In the genomic region with DNA sequence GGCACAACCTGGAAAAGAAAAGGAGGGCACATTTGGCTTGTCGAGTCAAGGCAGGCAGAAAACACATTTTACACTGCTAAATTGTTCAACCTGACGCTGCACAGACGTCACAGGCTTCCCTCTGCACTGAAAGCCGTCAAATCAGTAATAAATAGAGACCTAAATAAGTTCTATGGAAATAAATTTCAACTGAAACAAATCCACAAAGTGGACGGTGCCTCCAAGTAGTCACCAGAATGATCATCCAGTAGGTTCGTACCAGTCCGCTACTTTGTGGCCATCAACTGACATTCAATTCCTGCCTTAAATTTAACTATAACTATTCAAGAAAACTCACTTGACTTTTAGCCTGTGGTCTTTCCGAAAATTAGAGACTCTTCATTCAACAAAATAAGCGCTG, we compare ENCODE assay signal across 8 cellular contexts. TPM values are rescaled to one million over a fixed set of nuclear protein-coding genes. Genes with fewer than 3 reads are reported as not detected.
DNase-seq lines count a peak whose midpoint lies in the region; ATAC-seq and TF ChIP-seq lines count a peak whose summit lies in the region.

No MANE protein-coding gene starts in this region.

- H3K4me3 ChIP-seq in AG04450 (ENCODE audit: low read depth, low read length): peak overlapping the region; percentile 86
- peak overlapping the region; percentile 71 for H3K4me3 ChIP-seq in Jurkat, Clone E6-1 (ENCODE audit: low read length)

- peaks cover 6% of the 10 kb centered on the region for H3K27me3 Mint-ChIP-seq in dendritic cell treated with granulocyte-macrophage colony-stimulating factor and Interleukin-4, amounts not matched to agents 40 ng/mL and 50 ng/mL, for 4 days
- peaks cover 2 to 4% of the 10 kb centered on the region in 2 donors for H3K27me3 Mint-ChIP-seq in natural killer cell (ENCODE audit: low read depth in 2 of 2)

- H3K9me3 Mint-ChIP-seq in dendritic cell treated with granulocyte-macrophage colony-stimulating factor and Interleukin-4, amounts not matched to agents 40 ng/mL and 50 ng/mL, for 4 days: no peaks in the 10 kb centered on the region
- no peaks in the 10 kb centered on the region for H3K9me3 Mint-ChIP-seq in natural killer cell

- ATAC-seq in natural killer cell: no peak

- no peaks in the 10 kb centered on the region for H3K36me3 Mint-ChIP-seq in dendritic cell treated with granulocyte-macrophage colony-stimulating factor and Interleukin-4, amounts not matched to agents 40 ng/mL and 50 ng/mL, for 4 days (ENCODE audit: low read depth)
- no peaks in the 10 kb centered on the region for H3K36me3 Mint-ChIP-seq in natural killer cell

- peak overlapping the region; percentile 88 for H3K27ac Mint-ChIP-seq in dendritic cell treated with granulocyte-macrophage colony-stimulating factor and Interleukin-4, amounts not matched to agents 40 ng/mL and 50 ng/mL, for 4 days
- H3K27ac Mint-ChIP-seq in natural killer cell: peak overlapping the region; percentile 73 to 93

- H3K9me3 ChIP-seq in AG04450 (ENCODE audit: control insufficient read depth, insufficient read depth, low read length): peaks cover 2% of the 10 kb centered on the region; the same call in 1 of the 2 replicates

- POLR2A ChIA-PET in AG04450 (lab: Yijun Ruan, JAX): interaction anchor here (1.0 kb wide), 1 partner anchor 54 kb away, joined by 3 read pairs; a partner anchor contains a TSS

- CTCF ChIA-PET in AG04450 (lab: Charles Lee): interaction anchor here (0.5 to 1.5 kb wide), 6 partner anchors 11 to 1545 kb away, joined by 3 to 35 read pairs (median 6); no protein-coding TSS in a partner anchor

- H3K27me3 ChIP-seq in AG04450 (ENCODE audit: control insufficient read depth, insufficient read depth, low read length): no peaks in the 10 kb centered on the region

- H3K4me1 Mint-ChIP-seq in dendritic cell treated with granulocyte-macrophage colony-stimulating factor and Interleukin-4, amounts not matched to agents 40 ng/mL and 50 ng/mL, for 4 days (ENCODE audit: low read depth): peaks cover 20% of the 10 kb centered on the region
- H3K4me1 Mint-ChIP-seq in natural killer cell: peaks cover 15 to 22% of the 10 kb centered on the region in 2 donors

- peak overlapping the region; percentile 88 for H3K4me3 Mint-ChIP-seq in dendritic cell treated with granulocyte-macrophage colony-stimulating factor and Interleukin-4, amounts not matched to agents 40 ng/mL and 50 ng/mL, for 4 days
- peak overlapping the region; percentile 88 for H3K4me3 Mint-ChIP-seq in natural killer cell

- DNase-seq in AG04450 (ENCODE audit: low read depth, low spot score): no peak
- DNase-seq in Jurkat, Clone E6-1 (ENCODE audit: low read depth, low spot score): no peak
- no peak for DNase-seq in natural killer cell
- no peak for DNase-seq in GM10266 (ENCODE audit: extremely low spot score)
- DNase-seq in GF-D8 (lab: John Stamatoyannopoulos, UW): no peak
- DNase-seq in hepatic stellate cell (ENCODE audit: low spot score): no peak
- DNase-seq in hypothalamus (lab: John Stamatoyannopoulos, UW): no peak

- intact Hi-C loops in dendritic cell treated with granulocyte-macrophage colony-stimulating factor and Interleukin-4, amounts not matched to agents 40 ng/mL and 50 ng/mL, for 4 days (cut with micrococcal nuclease): no loop called here
- intact Hi-C loops in natural killer cell (cut with micrococcal nuclease): no loop called here

- no peak for TF ChIP-seq CTCF in AG04450 (IDR thresholded peaks at IDR 0.05; ENCODE audit: low read depth, low read length)
- no peak for TF ChIP-seq CTCF in natural killer cell (IDR thresholded peaks at IDR 0.05)
- no peak for TF ChIP-seq CTCF in GM10266 (IDR thresholded peaks at IDR 0.05; ENCODE audit: control insufficient read depth, insufficient read depth, low read depth, missing control alignments)

- no peak overlapping the region for H3K27ac ChIP-seq in AG04450 (ENCODE audit: low read depth, low read length)

RNA-seq across cellular contexts. Expression of a gene that starts 49.0 kb away (rescaled TPM):
- polyA plus RNA-seq in AG04450 (2011; rRNA removed): not detected in 2 replicates
- not detected in 2 replicates for polyA minus RNA-seq in AG04450 (2011; rRNA and poly(A)+ RNA removed)
- not detected for polyA plus RNA-seq in Jurkat, Clone E6-1 (2012; ENCODE audit: insufficient read depth, insufficient read length)
- total RNA-seq in natural killer cell: not detected

RNA-seq across cellular contexts. Expression of a gene that starts 54.3 kb away (rescaled TPM):
- polyA plus RNA-seq in AG04450 (2011; rRNA removed): 63.1 and 74.1 TPM in 2 replicates
- 8.6 and 16.9 TPM in 2 replicates for polyA minus RNA-seq in AG04450 (2011; rRNA and poly(A)+ RNA removed)
- polyA plus RNA-seq in Jurkat, Clone E6-1 (2012; ENCODE audit: insufficient read depth, insufficient read length): 443 TPM
- 100 to 1,000 TPM; 124 to 197 (median 167) TPM for total RNA-seq in natural killer cell
